ENCODE assay signal across 7 cellular contexts in the genomic region with DNA sequence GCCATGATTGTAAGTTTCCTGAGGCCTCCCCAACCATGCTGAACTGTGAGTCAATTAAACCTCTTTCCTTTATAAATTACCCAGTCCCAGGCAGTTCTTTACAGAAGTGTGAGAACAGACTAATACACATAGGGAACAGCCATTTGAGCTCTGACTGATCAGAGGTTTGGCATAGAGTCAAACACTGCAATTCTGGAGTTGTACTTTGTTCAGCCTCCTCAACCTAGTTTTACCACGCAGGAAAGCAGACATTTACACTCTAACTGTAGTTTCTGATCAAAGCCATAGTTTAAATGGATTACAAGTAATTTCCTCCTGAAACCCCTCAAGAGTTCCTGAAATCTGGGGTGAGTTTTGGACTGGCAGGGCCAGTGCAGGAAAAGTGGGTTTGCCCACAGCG.
"Had no signal": no experiment of that assay in that cellular context is flagged by ENCODE, and none has a peak within 500 bp of the region (broad histone marks: within the 10 kb centered on the region; RNA-seq: fewer than 3 reads in every experiment).

No MANE protein-coding gene starts in this region.

- H3K4me3 Mint-ChIP-seq: GM23338, H9, IgD-negative memory B cell had no signal

- H3K4me3 ChIP-seq: GM23338 had no signal

- H3K4me2 ChIP-seq: GM23338 had no signal

- DNase-seq: H9, HCEC 1CT had no signal

- ATAC-seq: GM23338 had no signal

- H3K27ac Mint-ChIP-seq: GM23338, H9, IgD-negative memory B cell had no signal

- H3K9me3 Mint-ChIP-seq: GM23338, H9 had no signal

- FAIRE-seq: H1, H54, HTR-8/SVneo had no signal

- H2AFZ ChIP-seq: GM23338 had no signal
